In genomic region chr1:228317891-228318810, GRCh38 we compare ENCODE assay signal across 1 cellular context.
TF ChIP-seq lines count a peak whose summit lies in the region.

No MANE protein-coding gene starts in this region.

TF ChIP-seq in HepG2, 621 proteins besides CTCF, POLR2A, EP300 and RAD21 (continued from another document):
- TF ChIP-seq, protein P1, sequence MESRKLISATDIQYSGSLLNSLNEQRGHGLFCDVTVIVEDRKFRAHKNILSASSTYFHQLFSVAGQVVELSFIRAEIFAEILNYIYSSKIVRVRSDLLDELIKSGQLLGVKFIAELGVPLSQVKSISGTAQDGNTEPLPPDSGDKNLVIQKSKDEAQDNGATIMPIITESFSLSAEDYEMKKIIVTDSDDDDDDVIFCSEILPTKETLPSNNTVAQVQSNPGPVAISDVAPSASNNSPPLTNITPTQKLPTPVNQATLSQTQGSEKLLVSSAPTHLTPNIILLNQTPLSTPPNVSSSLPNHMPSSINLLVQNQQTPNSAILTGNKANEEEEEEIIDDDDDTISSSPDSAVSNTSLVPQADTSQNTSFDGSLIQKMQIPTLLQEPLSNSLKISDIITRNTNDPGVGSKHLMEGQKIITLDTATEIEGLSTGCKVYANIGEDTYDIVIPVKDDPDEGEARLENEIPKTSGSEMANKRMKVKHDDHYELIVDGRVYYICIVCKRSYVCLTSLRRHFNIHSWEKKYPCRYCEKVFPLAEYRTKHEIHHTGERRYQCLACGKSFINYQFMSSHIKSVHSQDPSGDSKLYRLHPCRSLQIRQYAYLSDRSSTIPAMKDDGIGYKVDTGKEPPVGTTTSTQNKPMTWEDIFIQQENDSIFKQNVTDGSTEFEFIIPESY (CRISPR knock-in tag; IDR thresholded peaks at IDR 0.05): no peak
